ENCODE assay signal across 8 cellular contexts in genomic region chr10:112471878-112472487, GRCh38. TPM values are rescaled to one million over a fixed set of nuclear protein-coding genes. Genes with fewer than 3 reads are reported as not detected.
DNase-seq lines count a peak whose midpoint lies in the region; ATAC-seq and TF ChIP-seq lines count a peak whose summit lies in the region.

No MANE protein-coding gene starts in this region.

- H3K4me3 Mint-ChIP-seq in stimulated activated naive CD8-positive, alpha-beta T cell treated with anti-CD3 and anti-CD28 coated beads, Interleukin-15, amount 100 ng/mL, for 72 hours = no peak overlapping the region
- H3K4me3 Mint-ChIP-seq in activated T-helper 17 cell treated with anti-CD3 and anti-CD28 coated beads, Interleukin-2, amount 50 U/mL, for 72 hours = no peak overlapping the region

- ATAC-seq in stimulated activated naive CD8-positive, alpha-beta T cell treated with anti-CD3 and anti-CD28 coated beads, Interleukin-15, amount 100 ng/mL, for 72 hours = peak; percentile 73
- no peak for ATAC-seq in stimulated activated naive CD8-positive, alpha-beta T cell treated with anti-CD3 and anti-CD28 coated beads, Interleukin-15, Interleukin-2, amounts not matched to agents 100 U/mL and 50 U/mL, for 24 hours
- peak; percentile 58 for ATAC-seq in activated T-helper 17 cell treated with anti-CD3 and anti-CD28 coated beads, Interleukin-2, amount 50 U/mL, for 72 hours (replicated peaks)
- ATAC-seq in gastrocnemius medialis = peak in 1 of 2 donors; percentile 56
- no peak for ATAC-seq in GM18520 (IDR thresholded peaks at IDR 0.05; ENCODE audit: unreplicated experiment)

- peaks cover 43% of the 10 kb centered on the region for H3K36me3 Mint-ChIP-seq in activated T-helper 17 cell treated with anti-CD3 and anti-CD28 coated beads, Interleukin-2, amount 50 U/mL, for 72 hours (ENCODE audit: low read depth)

- TF ChIP-seq CTCF in left ventricle myocardium inferior (IDR thresholded peaks at IDR 0.05; ENCODE audit: borderline replicate concordance) (peak; percentile 79), gastrocnemius medialis (IDR thresholded peaks at IDR 0.05 in 4 of 5, conservative IDR thresholded peaks at IDR 0.05 in 1 of 5) (peak; percentile 30 to 70 (median 51))

- peak in 1 of 2 donors; percentile 9 for DNase-seq in stimulated activated naive CD8-positive, alpha-beta T cell treated with anti-CD3 and anti-CD28 coated beads, Interleukin-15, amount 100 ng/mL, for 72 hours
- no peak for DNase-seq in stimulated activated naive CD8-positive, alpha-beta T cell treated with anti-CD3 and anti-CD28 coated beads, Interleukin-15, Interleukin-2, amounts not matched to agents 100 U/mL and 50 U/mL, for 24 hours
- peak; percentile 65 for DNase-seq in HEK293T (ENCODE audit: extremely low spot score)
- peak; percentile 49 for DNase-seq in NCI-H1694 treated with DMSO at 0.1 percent for 48 hours (lab: John Stamatoyannopoulos, UW)
- DNase-seq in left ventricle myocardium inferior = no peak
- no peak for DNase-seq in gastrocnemius medialis

- H3K27me3 Mint-ChIP-seq in stimulated activated naive CD8-positive, alpha-beta T cell treated with anti-CD3 and anti-CD28 coated beads, Interleukin-15, amount 100 ng/mL, for 72 hours = no peaks in the 10 kb centered on the region
- H3K27me3 Mint-ChIP-seq in activated T-helper 17 cell treated with anti-CD3 and anti-CD28 coated beads, Interleukin-2, amount 50 U/mL, for 72 hours = no peaks in the 10 kb centered on the region

- no peak overlapping the region for H3K4me3 ChIP-seq in left ventricle myocardium inferior
- no peak overlapping the region for H3K4me3 ChIP-seq in gastrocnemius medialis

- H3K4me1 Mint-ChIP-seq in stimulated activated naive CD8-positive, alpha-beta T cell treated with anti-CD3 and anti-CD28 coated beads, Interleukin-15, amount 100 ng/mL, for 72 hours = peaks cover 20% of the 10 kb centered on the region
- H3K4me1 Mint-ChIP-seq in activated T-helper 17 cell treated with anti-CD3 and anti-CD28 coated beads, Interleukin-2, amount 50 U/mL, for 72 hours = peaks cover 3% of the 10 kb centered on the region

- CTCF ChIA-PET in HEK293T (lab: Yijun Ruan, JAX) = interaction anchor here (0.6 to 1.4 kb wide), 11 partner anchors 9 to 1048 kb away, joined by 3 to 10 read pairs (median 3); no protein-coding TSS in a partner anchor

- POLR2A ChIA-PET in HEK293T (lab: Yijun Ruan, JAX) = no interaction called here

- no peaks in the 10 kb centered on the region for H3K27me3 ChIP-seq in left ventricle myocardium inferior (ENCODE audit: low read depth)
- H3K27me3 ChIP-seq in gastrocnemius medialis = no peaks in the 10 kb centered on the region

- H3K27ac ChIP-seq in left ventricle myocardium inferior (replicated peaks) (no peak overlapping the region), gastrocnemius medialis (no peak overlapping the region)

- intact Hi-C loops in left ventricle myocardium inferior (cut with micrococcal nuclease) = no loop called here
- intact Hi-C loops in gastrocnemius medialis (cut with DNase I; ENCODE audit: low total_unique reads) = loop anchor here (1.0 kb wide), 1 partner anchor 26 kb away; the partner anchor contains the start of gene ZDHHC6

- H3K9me3 Mint-ChIP-seq in stimulated activated naive CD8-positive, alpha-beta T cell treated with anti-CD3 and anti-CD28 coated beads, Interleukin-15, amount 100 ng/mL, for 72 hours = no peaks in the 10 kb centered on the region
- no peaks in the 10 kb centered on the region for H3K9me3 Mint-ChIP-seq in activated T-helper 17 cell treated with anti-CD3 and anti-CD28 coated beads, Interleukin-2, amount 50 U/mL, for 72 hours

- in situ Hi-C loops in gastrocnemius medialis (cut with MboI; ENCODE audit: low sequenced_read_pairs in 4 of 4) = loop anchor here in 1 of 4 donors (25.0 kb wide), 1 partner anchor 285 kb away; the partner anchor contains the start of gene GPAM

- H3K4me1 ChIP-seq in left ventricle myocardium inferior (peaks cover 13% of the 10 kb centered on the region), gastrocnemius medialis (no peaks in the 10 kb centered on the region)

- H3K27ac Mint-ChIP-seq in stimulated activated naive CD8-positive, alpha-beta T cell treated with anti-CD3 and anti-CD28 coated beads, Interleukin-15, amount 100 ng/mL, for 72 hours = no peak overlapping the region
- no peak overlapping the region for H3K27ac Mint-ChIP-seq in activated T-helper 17 cell treated with anti-CD3 and anti-CD28 coated beads, Interleukin-2, amount 50 U/mL, for 72 hours

- TF ChIP-seq POLR2A in gastrocnemius medialis (IDR thresholded peaks at IDR 0.05) = no peak

- H3K36me3 ChIP-seq in left ventricle myocardium inferior = peaks cover 2% of the 10 kb centered on the region
- peaks cover 0 to 7% of the 10 kb centered on the region in 2 donors for H3K36me3 ChIP-seq in gastrocnemius medialis

- no peaks in the 10 kb centered on the region for H3K9me3 ChIP-seq in left ventricle myocardium inferior (replicated peaks)
- H3K9me3 ChIP-seq in gastrocnemius medialis = no peaks in the 10 kb centered on the region

TF ChIP-seq in HEK293T, 16 proteins besides CTCF, POLR2A, EP300 and RAD21:
- TF ChIP-seq FOXK2 (IDR thresholded peaks at IDR 0.05) (no peak), NFRKB (IDR thresholded peaks at IDR 0.05) (no peak), SUZ12 (IDR thresholded peaks at IDR 0.05) (no peak), FOXA1 (IDR thresholded peaks at IDR 0.05) (no peak), TARDBP (IDR thresholded peaks at IDR 0.05) (no peak), BHLHE40 (IDR thresholded peaks at IDR 0.05; ENCODE audit: borderline replicate concordance) (no peak), CTBP1 (IDR thresholded peaks at IDR 0.05; ENCODE audit: borderline replicate concordance) (no peak), HDGF (IDR thresholded peaks at IDR 0.05; ENCODE audit: borderline replicate concordance) (no peak), LEF1 (IDR thresholded peaks at IDR 0.05; ENCODE audit: borderline replicate concordance) (no peak), FOXM1 (IDR thresholded peaks at IDR 0.05; ENCODE audit: borderline replicate concordance) (no peak), ARNT (IDR thresholded peaks at IDR 0.05) (no peak), PKNOX1 (IDR thresholded peaks at IDR 0.05) (no peak), SP1 (IDR thresholded peaks at IDR 0.05) (no peak), L3MBTL2 (conservative IDR thresholded peaks at IDR 0.05) (no peak), ZNF384 (IDR thresholded peaks at IDR 0.05) (no peak), ELF4 (IDR thresholded peaks at IDR 0.05) (no peak)

RNA-seq across cellular contexts. Expression of gene VTI1A, which starts 25.0 kb away (rescaled TPM):
- total RNA-seq in activated T-helper 17 cell treated with anti-CD3 and anti-CD28 coated beads, Interleukin-2, amount 50 U/mL, for 72 hours = 10 to 100 TPM; 35.2 to 46.9 TPM
- total RNA-seq in left ventricle myocardium inferior (20.5 TPM), gastrocnemius medialis (10 to 100 TPM; 26.5 to 51.2 (median 30.6) TPM)

RNA-seq across cellular contexts. Expression of gene ZDHHC6, which starts 25.3 kb away (rescaled TPM):
- total RNA-seq in activated T-helper 17 cell treated with anti-CD3 and anti-CD28 coated beads, Interleukin-2, amount 50 U/mL, for 72 hours = 10 to 100 TPM; 45.4 to 56.2 TPM
- total RNA-seq in left ventricle myocardium inferior (21.2 TPM), gastrocnemius medialis (10 to 100 TPM in 2 of 4 donors, 1 to 10 TPM in 2; 7.4 to 11.7 (median 9.7) TPM)

Comparison
In these comparisons a context has a peak if more than half of its experiments do, and no peak if none do; other contexts are left out.
1. ATAC-seq: peak in stimulated activated naive CD8-positive, alpha-beta T cell treated with anti-CD3 and anti-CD28 coated beads, Interleukin-15, amount 100 ng/mL, for 72 hours (single experiment) and activated T-helper 17 cell treated with anti-CD3 and anti-CD28 coated beads, Interleukin-2, amount 50 U/mL, for 72 hours (single experiment); none in stimulated activated naive CD8-positive, alpha-beta T cell treated with anti-CD3 and anti-CD28 coated beads, Interleukin-15, Interleukin-2, amounts not matched to agents 100 U/mL and 50 U/mL, for 24 hours (single experiment) and GM18520 (single experiment).
2. DNase-seq: peak in HEK293T (single experiment) and NCI-H1694 treated with DMSO at 0.1 percent for 48 hours (single experiment); none in stimulated activated naive CD8-positive, alpha-beta T cell treated with anti-CD3 and anti-CD28 coated beads, Interleukin-15, Interleukin-2, amounts not matched to agents 100 U/mL and 50 U/mL, for 24 hours (single experiment), left ventricle myocardium inferior (single experiment) and gastrocnemius medialis (0 of 2).